ENCODE assay signal across 10 cellular contexts in the genomic region with DNA sequence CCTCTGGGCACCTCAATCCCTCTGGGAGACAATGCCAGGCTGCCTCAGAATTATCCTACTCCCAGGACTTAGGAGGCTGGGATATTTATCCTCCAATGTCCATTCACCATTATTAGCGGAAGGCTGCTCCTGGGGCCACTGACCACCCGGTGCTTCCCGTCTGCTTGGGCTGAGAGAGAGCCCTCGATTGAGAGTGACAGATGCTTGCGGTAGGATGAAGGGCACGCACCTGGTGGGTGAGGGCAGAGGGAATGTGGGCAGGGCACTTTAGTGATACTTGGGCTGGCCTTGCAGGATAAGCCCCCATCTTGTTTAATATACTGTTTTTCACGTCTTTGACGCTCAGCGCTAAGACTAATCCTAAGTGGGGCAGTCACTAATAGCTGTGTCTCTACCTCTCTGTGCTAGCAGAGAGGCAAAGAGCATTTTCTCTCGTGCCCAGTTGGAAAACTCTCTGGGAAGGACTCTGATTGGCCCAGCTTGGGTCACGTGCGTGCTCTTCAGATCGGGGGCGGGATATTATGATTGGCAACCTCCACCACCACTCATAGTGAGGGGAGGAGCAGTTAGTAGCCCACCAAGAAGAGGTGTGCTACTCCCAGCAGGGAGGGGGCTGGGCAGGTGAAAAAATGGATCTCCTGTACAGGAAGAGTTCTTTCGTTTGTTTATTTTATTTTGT. TPM values are rescaled to one million over a fixed set of nuclear protein-coding genes. Genes with fewer than 3 reads are reported as not detected.
A peak's percentile ranks its signal among the peaks of the same experiment; 100 is the strongest.
DNase-seq lines count a peak whose midpoint lies in the region; ATAC-seq and TF ChIP-seq lines count a peak whose summit lies in the region.
"Had no signal": no experiment of that assay in that cellular context is flagged by ENCODE, and none has a peak within 500 bp of the region (broad histone marks: within the 10 kb centered on the region; RNA-seq: fewer than 3 reads in every experiment).

No MANE protein-coding gene starts in this region.

- H2AK5ac ChIP-seq in H9 (ENCODE audit: insufficient read length, low read length), result no peak overlapping the region

- no peak overlapping the region for H3K14ac ChIP-seq in H9 (ENCODE audit: insufficient read depth, low read length)

- POLR2A ChIA-PET in Panc1 (lab: Charles Lee), result no interaction called here

- H3K4me1 ChIP-seq in H9 (ENCODE audit: insufficient read depth, low read length) (no peaks in the 10 kb centered on the region), Panc1 (ENCODE audit: control insufficient read depth, insufficient read depth, low read length) (no peaks in the 10 kb centered on the region)

- no peaks in the 10 kb centered on the region for H3K36me3 Mint-ChIP-seq in H9 (ENCODE audit: insufficient read depth in 1 of 3, low read depth in 3 of 3)

- no peaks in the 10 kb centered on the region for H3K23me2 ChIP-seq in H9 (ENCODE audit: insufficient read length, low read depth, low read length, poor library complexity, severe bottlenecking)

- no peak overlapping the region for H3K4ac ChIP-seq in H9 (ENCODE audit: low read depth, low read length)

- H4K8ac ChIP-seq in H9 (replicated peaks; ENCODE audit: insufficient read length, low read depth, low read length), result no peak overlapping the region

- H3K4me3 Mint-ChIP-seq in H9, result no peak overlapping the region; a peak in 1 of 5 replicates

- no peak overlapping the region for H3K27ac Mint-ChIP-seq in H9

- no peak overlapping the region for H3T11ph ChIP-seq in H9 (ENCODE audit: low read length)

- H3K4me2 ChIP-seq in H9 (ENCODE audit: insufficient read depth, insufficient read length, low read length), result no peak overlapping the region
- H3K4me2 ChIP-seq: PC-9 had no signal

- H3K9ac ChIP-seq in H9 (ENCODE audit: extremely low read depth, insufficient read length, low read length), result no peak overlapping the region

- no peak overlapping the region for H2BK12ac ChIP-seq in H9 (ENCODE audit: insufficient read length, low read depth, low read length)

- H3K4me1 Mint-ChIP-seq in H9, result peaks cover 7 to 16% of the 10 kb centered on the region in 2 experiments

- no peaks in the 10 kb centered on the region for H3K9me3 ChIP-seq in H9 (ENCODE audit: control insufficient read depth, low read depth, low read length)
- no peaks in the 10 kb centered on the region for H3K9me3 ChIP-seq in Panc1 (ENCODE audit: control insufficient read depth, insufficient read depth, low read depth, low read length)

- intact Hi-C loops in Panc1 (cut with micrococcal nuclease; ENCODE audit: unreplicated experiment), result no loop called here

- H2BK120ac ChIP-seq in H9 (ENCODE audit: low read depth, low read length, poor library complexity, severe bottlenecking), result no peak overlapping the region

- H2BK5ac ChIP-seq in H9 (ENCODE audit: insufficient read length, low read length), result no peak overlapping the region

- H3K36me3 ChIP-seq in Panc1 (ENCODE audit: control insufficient read depth, insufficient read depth, low read length), result no peaks in the 10 kb centered on the region

- no peaks in the 10 kb centered on the region for H3K79me2 ChIP-seq in H9 (ENCODE audit: insufficient read depth, low read length)

- no peaks in the 10 kb centered on the region for H3K79me1 ChIP-seq in H9 (ENCODE audit: insufficient read depth, low read depth, low read length, poor library complexity, severe bottlenecking)

- H4K5ac ChIP-seq in H9 (ENCODE audit: insufficient read length, low read depth, low read length), result no peak overlapping the region

- ATAC-seq in Panc1 (peak; percentile 70; the same call in 1 of the 2 replicates), HG03196 (IDR thresholded peaks at IDR 0.05; ENCODE audit: unreplicated experiment) (no peak), GM21360 (IDR thresholded peaks at IDR 0.05; ENCODE audit: unreplicated experiment) (no peak), HG02759 (IDR thresholded peaks at IDR 0.05; ENCODE audit: unreplicated experiment) (no peak)

- H3K56ac ChIP-seq in H9 (ENCODE audit: insufficient read length, low read depth, low read length), result no peak overlapping the region

- no peak overlapping the region for H2BK20ac ChIP-seq in H9 (ENCODE audit: low read depth, low read length, poor library complexity, severe bottlenecking)

- H2BK15ac ChIP-seq in H9 (ENCODE audit: low read depth, low read length), result no peak overlapping the region

- no peak overlapping the region for H4K91ac ChIP-seq in H9 (ENCODE audit: insufficient read length, low read depth, low read length)

- CTCF ChIA-PET in Panc1 (lab: Charles Lee), result no interaction called here

- no peak overlapping the region for H2AFZ ChIP-seq in H9 (ENCODE audit: low read length)
- H2AFZ ChIP-seq: PC-9 had no signal

- no peak overlapping the region for H3K23ac ChIP-seq in H9 (ENCODE audit: insufficient read length, low read depth, low read length)

- H3K27me3 ChIP-seq in H9 (ENCODE audit: insufficient read depth, low read length), result no peaks in the 10 kb centered on the region
- no peaks in the 10 kb centered on the region for H3K27me3 ChIP-seq in Panc1 (ENCODE audit: control insufficient read depth, insufficient read depth, low read length)

- H3K4me3 ChIP-seq in Panc1 (ENCODE audit: low read depth in 2 of 2, low read length in 2 of 2) (no peak overlapping the region), fibroblast of villous mesenchyme (ENCODE audit: low read depth, low read length) (no peak overlapping the region)
- H3K4me3 ChIP-seq: PC-9 had no signal

- peaks cover 13% of the 10 kb centered on the region for H3K27me3 Mint-ChIP-seq in H9 (ENCODE audit: low read depth)

- H3K18ac ChIP-seq in H9 (ENCODE audit: insufficient read length, low read depth, low read length), result no peak overlapping the region

- TF ChIP-seq CTCF in H9 (conservative IDR thresholded peaks at IDR 0.05) (no peak), Panc1 (IDR thresholded peaks at IDR 0.05) (no peak), fibroblast of villous mesenchyme (IDR thresholded peaks at IDR 0.05; ENCODE audit: insufficient read depth, low read depth, low read length) (no peak)

- DNase-seq in AG08396 (ENCODE audit: low spot score) (peak; percentile 51), H9 (peak; percentile 92), Panc1 (ENCODE audit: low read depth, low spot score) (no peak), fibroblast of villous mesenchyme (ENCODE audit: low read depth) (peak; percentile 16), anterior cingulate cortex (lab: John Stamatoyannopoulos, UW) (no peak)
- DNase-seq: PC-9; stimulated activated CD4-positive, alpha-beta T cell treated with anti-CD3 and anti-CD28 coated beads, Interleukin-4, amount 100 ng/mL, for 24 hours had no signal

- H4K20me1 ChIP-seq in H9 (ENCODE audit: control insufficient read depth, insufficient read depth, insufficient read length), result no peaks in the 10 kb centered on the region

- in situ Hi-C loops in Panc1 (cut with HindIII; ENCODE audit: low pct_unique_long_range_greater_than_20kb, low sequenced_read_pairs), result no loop called here

- no TSS peak for BruUV-seq in Panc1 (replicated peaks; lab: Mats Ljungman, UMichigan)

- H3K27ac ChIP-seq in H9 (ENCODE audit: insufficient read length, low read depth, low read length) (no peak overlapping the region), Panc1 (ENCODE audit: low read length) (no peak overlapping the region)
- H3K27ac ChIP-seq: PC-9 had no signal

- no peaks in the 10 kb centered on the region; a peak in 1 of 5 replicates for H3K9me3 Mint-ChIP-seq in H9

- WGBS in H9 (ENCODE audit: extremely low coverage, insufficient read length, low lambda C conversion rate), result no CpG with 5 or more reads among the region's 15 CpGs

RNA-seq across cellular contexts. Expression of a gene that starts 10.6 kb away (rescaled TPM):
- total RNA-seq in H9 (2021) (10.2 and 10.6 TPM in 2 replicates), Panc1 (2021; ENCODE audit: unreplicated experiment) (4.4 TPM), fibroblast of villous mesenchyme (4.5 and 5.6 TPM in 2 replicates)
- 5.9 TPM for polyA plus RNA-seq in Panc1 (2012; ENCODE audit: insufficient read length)

RNA-seq across cellular contexts. Expression of a gene that starts 26.2 kb away (rescaled TPM):
- total RNA-seq in H9 (2021) (0.55 and 0.59 TPM in 2 replicates), Panc1 (2021; ENCODE audit: unreplicated experiment) (0.10 TPM), fibroblast of villous mesenchyme (not detected in 2 replicates)
- 0.08 TPM for polyA plus RNA-seq in Panc1 (2012; ENCODE audit: insufficient read length)

RNA-seq across cellular contexts. Expression of a gene that starts 59.3 kb away (rescaled TPM):
- 30.0 and 30.8 TPM in 2 replicates for total RNA-seq in H9 (2021)
- 25.2 TPM for total RNA-seq in Panc1 (2021; ENCODE audit: unreplicated experiment)
- 19.1 TPM for polyA plus RNA-seq in Panc1 (2012; ENCODE audit: insufficient read length)
- total RNA-seq in fibroblast of villous mesenchyme, result 19.3 and 22.9 TPM in 2 replicates

Comparison
In these comparisons a context has a peak if more than half of its experiments do, and no peak if none do; other contexts are left out.
1. DNase-seq: peak in AG08396 (single experiment), H9 (single experiment) and fibroblast of villous mesenchyme (single experiment); none in Panc1 (single experiment) and anterior cingulate cortex (0 of 58).